In the genomic region with DNA sequence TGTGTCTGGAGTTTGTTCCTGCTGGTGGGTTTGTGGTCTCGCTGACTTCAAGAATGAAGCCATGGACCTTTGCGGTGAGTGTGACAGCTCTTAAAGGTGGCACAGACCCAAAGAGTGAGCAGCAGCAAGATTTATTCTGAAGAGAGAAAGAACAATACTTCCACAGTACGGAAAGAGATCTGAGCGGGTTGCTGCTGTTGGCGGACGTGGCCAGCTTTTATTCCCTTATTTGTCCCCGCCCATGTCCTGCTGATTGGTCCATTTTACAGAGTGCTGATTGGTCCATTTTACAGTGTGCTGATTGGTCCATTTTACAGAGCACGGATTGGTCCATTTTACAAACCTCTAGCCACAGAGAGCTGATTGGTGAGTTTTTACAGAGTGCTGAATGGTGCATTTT, we compare ENCODE assay signal across 2 cellular contexts. TPM values are rescaled to one million over a fixed set of nuclear protein-coding genes. Genes with fewer than 3 reads are reported as not detected.
"Had no signal": no experiment of that assay in that cellular context is flagged by ENCODE, and none has a peak within 500 bp of the region (broad histone marks: within the 10 kb centered on the region; RNA-seq: fewer than 3 reads in every experiment).

No MANE protein-coding gene starts in this region.

RNA-seq across cellular contexts. Expression of gene LIN7A, which starts 59.3 kb away (rescaled TPM):
- polyA plus RNA-seq: mammary epithelial cell; naive thymus-derived CD4-positive, alpha-beta T cell had no signal
